Comparison of ENCODE assay signal across 7 cellular contexts in genomic region chr10:75165684-75166622, GRCh38. TPM values are rescaled to one million over a fixed set of nuclear protein-coding genes. Genes with fewer than 3 reads are reported as not detected.
A peak's percentile ranks its signal among the peaks of the same experiment; 100 is the strongest.
DNase-seq lines count a peak whose midpoint lies in the region; ATAC-seq, FAIRE-seq and TF ChIP-seq lines count a peak whose summit lies in the region.

No MANE protein-coding gene starts in this region.

- BruUV-seq in PC-3 (replicated peaks; lab: Mats Ljungman, UMichigan), result no TSS peak

- no peaks in the 10 kb centered on the region for H3K9me2 ChIP-seq in PC-3 (replicated peaks; ENCODE audit: low read length)

- no peaks in the 10 kb centered on the region for H3K9me3 ChIP-seq in PC-3 (ENCODE audit: low read length)
- H3K9me3 ChIP-seq in naive thymus-derived CD4-positive, alpha-beta T cell (ENCODE audit: control insufficient read depth in 2 of 3, low read length in 3 of 3), result no peaks in the 10 kb centered on the region

- peaks cover 7% of the 10 kb centered on the region; the same call in 1 of the 2 replicates for H3K79me2 ChIP-seq in PC-3 (ENCODE audit: low read length)

- H3K4me2 ChIP-seq in PC-3 (ENCODE audit: low read length), result no peak overlapping the region

- H3F3A ChIP-seq in PC-3 (ENCODE audit: low read length, unreplicated experiment), result no peaks in the 10 kb centered on the region

- no peak for TF ChIP-seq CTCF in PC-3 (conservative IDR thresholded peaks at IDR 0.05; ENCODE audit: low read depth, low read length)

- no peaks in the 10 kb centered on the region for H4K20me1 ChIP-seq in PC-3 (ENCODE audit: low read length)

- peaks cover 0 to 1% (median 0%) of the 10 kb centered on the region in 11 donors for H3K9me3 Mint-ChIP-seq in naive thymus-derived CD4-positive, alpha-beta T cell

- no peak overlapping the region for H3K27ac ChIP-seq in PC-3 (ENCODE audit: low read length)
- H3K27ac ChIP-seq in naive thymus-derived CD4-positive, alpha-beta T cell (ENCODE audit: low read depth, low read length), result peak overlapping the region; percentile 66

- H3K4me3 Mint-ChIP-seq in naive thymus-derived CD4-positive, alpha-beta T cell, result peak overlapping the region; percentile 64 to 86 (median 73)

- ATAC-seq in GM18873 (IDR thresholded peaks at IDR 0.05; ENCODE audit: low FRiP score, unreplicated experiment) (peak; percentile 59), HG02678 (IDR thresholded peaks at IDR 0.05; ENCODE audit: unreplicated experiment) (peak; percentile 94), PC-3 (peak; percentile 42)
- peak; percentile 75 for ATAC-seq in naive thymus-derived CD4-positive, alpha-beta T cell

- DNase-seq in PC-3 (no peak), ureter (ENCODE audit: low spot score) (no peak), NCI-H2029 treated with DMSO at 0.1 percent for 48 hours (lab: John Stamatoyannopoulos, UW) (no peak), frontal cortex (ENCODE audit: low spot score in 2 of 2) (no peak)
- DNase-seq in naive thymus-derived CD4-positive, alpha-beta T cell, result peak in 5 of 9 donors; percentile 7 to 35 (median 12)

- H3K36me3 ChIP-seq in PC-3 (ENCODE audit: low read depth, low read length), result peaks cover 23% of the 10 kb centered on the region
- H3K36me3 ChIP-seq in naive thymus-derived CD4-positive, alpha-beta T cell (ENCODE audit: control insufficient read depth in 2 of 3, insufficient read depth in 3 of 3, low read length in 3 of 3), result no peaks in the 10 kb centered on the region

- no peak overlapping the region for H2AFZ ChIP-seq in PC-3 (ENCODE audit: low read length)

- H3K27ac Mint-ChIP-seq in naive thymus-derived CD4-positive, alpha-beta T cell, result peak overlapping the region; percentile 78 to 91 (median 86)

- intact Hi-C loops in PC-3 (cut with micrococcal nuclease), result no loop called here
- intact Hi-C loops in naive thymus-derived CD4-positive, alpha-beta T cell (cut with micrococcal nuclease), result loop anchor here (1.0 to 5.0 kb wide), 3 partner anchors 17 to 55 kb away; partner anchors contain the start of gene SAMD8 (in 2 of the 2)

- no peaks in the 10 kb centered on the region for H3K27me3 ChIP-seq in PC-3 (ENCODE audit: low read length)
- H3K27me3 ChIP-seq in naive thymus-derived CD4-positive, alpha-beta T cell (ENCODE audit: control insufficient read depth in 2 of 2, insufficient read depth in 2 of 2, low read length in 2 of 2), result no peaks in the 10 kb centered on the region

- H3K36me3 Mint-ChIP-seq in naive thymus-derived CD4-positive, alpha-beta T cell, result peaks cover 4 to 16% (median 8%) of the 10 kb centered on the region in 5 donors

- H3K9ac ChIP-seq in PC-3 (ENCODE audit: low read length), result no peak overlapping the region

- H3K4me1 Mint-ChIP-seq in naive thymus-derived CD4-positive, alpha-beta T cell, result peaks cover 38 to 68% (median 50%) of the 10 kb centered on the region in 7 donors

- CTCF ChIA-PET in PC-3 (lab: Charles Lee), result no interaction called here
- CTCF ChIA-PET in naive thymus-derived CD4-positive, alpha-beta T cell (lab: Charles Lee), result interaction anchor here (0.6 to 0.7 kb wide), 2 partner anchors 34 to 1226 kb away, joined by 3 read pairs; no protein-coding TSS in a partner anchor

- no peak overlapping the region for H3K4me3 ChIP-seq in PC-3 (ENCODE audit: low read length)
- peak overlapping the region; percentile 11 for H3K4me3 ChIP-seq in naive thymus-derived CD4-positive, alpha-beta T cell (ENCODE audit: low read length)

- no peaks in the 10 kb centered on the region for H3K4me1 ChIP-seq in PC-3 (ENCODE audit: insufficient read depth, low read length)
- peaks cover 22 to 31% of the 10 kb centered on the region in 2 donors for H3K4me1 ChIP-seq in naive thymus-derived CD4-positive, alpha-beta T cell (ENCODE audit: control insufficient read depth in 2 of 2, insufficient read depth in 2 of 2, low read length in 2 of 2)

- FAIRE-seq in frontal cortex (lab: Jason Lieb, UNC), result no peak

- POLR2A ChIA-PET in PC-3 (lab: Charles Lee; ENCODE audit: unreplicated experiment), result interaction anchor here (0.5 kb wide), 1 partner anchor 28 kb away, joined by 3 read pairs; no protein-coding TSS in a partner anchor
- POLR2A ChIA-PET in naive thymus-derived CD4-positive, alpha-beta T cell (lab: Charles Lee), result interaction anchor here (0.6 to 1.2 kb wide), 2 partner anchors 66 to 100 kb away, joined by 3 to 4 read pairs; no protein-coding TSS in a partner anchor

- H3K27me3 Mint-ChIP-seq in naive thymus-derived CD4-positive, alpha-beta T cell, result no peaks in the 10 kb centered on the region

RNA-seq across cellular contexts. Expression of gene VDAC2, which starts 44.6 kb away (rescaled TPM):
- total RNA-seq in PC-3 (2014; rRNA removed), result 463 and 542 TPM in 2 replicates
- 100 to 1,000 TPM in 3 of 5 experiments, 10 to 100 TPM in 2; 82.8 to 138 (median 121) TPM for total RNA-seq in naive thymus-derived CD4-positive, alpha-beta T cell
- polyA plus RNA-seq in naive thymus-derived CD4-positive, alpha-beta T cell, result 100 to 1,000 TPM; 170 to 193 TPM
- 124 TPM for total RNA-seq in ureter
- 138 TPM for total RNA-seq in frontal cortex

RNA-seq across cellular contexts. Expression of gene SAMD8, which starts 54.5 kb away (rescaled TPM):
- total RNA-seq in PC-3 (2014; rRNA removed) (47.4 and 48.6 TPM in 2 replicates), ureter (26.0 TPM), frontal cortex (73.4 TPM)
- 10 to 100 TPM; 14.8 to 31.7 (median 17.5) TPM for total RNA-seq in naive thymus-derived CD4-positive, alpha-beta T cell
- 1 to 10 TPM; 4.5 to 5.5 TPM for polyA plus RNA-seq in naive thymus-derived CD4-positive, alpha-beta T cell

Comparison
In these comparisons a context has a peak if more than half of its experiments do, and no peak if none do; other contexts are left out.
1. ATAC-seq: peak in every context shown above with its lines; median percentile 94 in HG02678; 75 in naive thymus-derived CD4-positive, alpha-beta T cell; 59 in GM18873; 42 in PC-3.
2. DNase-seq: peak in naive thymus-derived CD4-positive, alpha-beta T cell (5 of 9); none in PC-3 (single experiment), ureter (single experiment), NCI-H2029 treated with DMSO at 0.1 percent for 48 hours (single experiment) and frontal cortex (0 of 2).